ENCODE assay signal across 13 cellular contexts in the genomic region with DNA sequence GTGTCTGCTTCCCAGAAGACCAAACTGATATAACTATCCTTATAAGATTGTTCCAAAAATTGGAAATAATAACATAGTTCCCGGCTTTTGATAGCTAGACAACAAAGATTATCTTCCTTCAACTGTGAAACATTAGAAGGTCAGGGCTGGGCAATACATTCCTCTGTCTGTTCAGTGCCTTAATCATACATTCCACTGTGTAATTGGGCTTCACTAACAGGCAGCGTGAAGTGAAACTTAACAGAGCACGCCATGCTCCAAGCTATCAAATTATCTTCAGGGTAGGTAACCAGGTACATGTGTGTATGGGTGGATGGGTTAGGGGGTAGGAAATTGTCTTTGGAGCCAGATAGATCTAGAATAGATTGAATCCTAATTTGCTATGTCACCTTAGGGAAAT. TPM values are rescaled to one million over a fixed set of nuclear protein-coding genes. Genes with fewer than 3 reads are reported as not detected.
DNase-seq lines count a peak whose midpoint lies in the region; ATAC-seq and TF ChIP-seq lines count a peak whose summit lies in the region.
"Had no signal": no experiment of that assay in that cellular context is flagged by ENCODE, and none has a peak within 500 bp of the region (broad histone marks: within the 10 kb centered on the region; RNA-seq: fewer than 3 reads in every experiment).

No MANE protein-coding gene starts in this region.

- H3K27ac Mint-ChIP-seq in chondrocyte (ENCODE audit: unreplicated experiment) (peak overlapping the region; percentile 38), mesothelial cell of epicardium (peak overlapping the region; percentile 48)
- H3K27ac Mint-ChIP-seq: activated CD8-positive, alpha-beta T cell treated with anti-CD3 and anti-CD28 coated beads for 36 hours; activated T-helper 2 cell treated with anti-CD3 and anti-CD28 coated beads, Interferon-gamma antibody, Interleukin-2, Interleukin-4, amounts not matched to agents 10 μg/mL and 5 μg/mL and 100 μg/mL, durations not matched to agents 14 hours and 24 hours and 36 hours had no signal

- TF ChIP-seq CTCF in chondrocyte (IDR thresholded peaks at IDR 0.05) (no peak), mesothelial cell of epicardium (IDR thresholded peaks at IDR 0.05; ENCODE audit: unreplicated experiment) (no peak)

- H3K27me3 Mint-ChIP-seq in chondrocyte (ENCODE audit: low read depth) (no peaks in the 10 kb centered on the region), mesothelial cell of epicardium (ENCODE audit: low read depth) (no peaks in the 10 kb centered on the region)
- H3K27me3 Mint-ChIP-seq: activated CD8-positive, alpha-beta T cell treated with anti-CD3 and anti-CD28 coated beads for 36 hours had no signal

- H3K4me3 Mint-ChIP-seq in chondrocyte (ENCODE audit: unreplicated experiment): no peak overlapping the region
- no peak overlapping the region for H3K4me3 Mint-ChIP-seq in mesothelial cell of epicardium
- H3K4me3 Mint-ChIP-seq: activated CD8-positive, alpha-beta T cell treated with anti-CD3 and anti-CD28 coated beads for 36 hours had no signal

- no peaks in the 10 kb centered on the region for H3K9me3 Mint-ChIP-seq in chondrocyte (ENCODE audit: low read depth)
- H3K9me3 Mint-ChIP-seq in mesothelial cell of epicardium: no peaks in the 10 kb centered on the region
- H3K9me3 Mint-ChIP-seq: activated CD8-positive, alpha-beta T cell treated with anti-CD3 and anti-CD28 coated beads for 36 hours; activated T-helper 2 cell treated with anti-CD3 and anti-CD28 coated beads, Interferon-gamma antibody, Interleukin-2, Interleukin-4, amounts not matched to agents 10 μg/mL and 5 μg/mL and 100 μg/mL, durations not matched to agents 14 hours and 24 hours and 36 hours had no signal

- DNase-seq in Caki2 (ENCODE audit: low read depth): peak; percentile 30
- DNase-seq in NCI-H2171 (lab: John Stamatoyannopoulos, UW): peak; percentile 5
- no peak for DNase-seq in chondrocyte (ENCODE audit: low spot score)
- DNase-seq in mesothelial cell of epicardium (ENCODE audit: low spot score in 2 of 2, unreplicated experiment in 2 of 2): no peak
- DNase-seq in NCI-H2107 treated with DMSO at 0.1 percent for 48 hours (lab: John Stamatoyannopoulos, UW; ENCODE audit: unreplicated experiment): no peak
- DNase-seq in COLO829 (ENCODE audit: low spot score): no peak
- DNase-seq: activated CD8-positive, alpha-beta T cell treated with anti-CD3 and anti-CD28 coated beads for 36 hours; amygdala; DMS79; MG63 had no signal

- in situ Hi-C loops in Caki2 (cut with HindIII; ENCODE audit: low pct_unique_long_range_greater_than_20kb, low sequenced_read_pairs): no loop called here

- no peaks in the 10 kb centered on the region for H3K36me3 Mint-ChIP-seq in chondrocyte (ENCODE audit: low read depth)
- no peaks in the 10 kb centered on the region for H3K36me3 Mint-ChIP-seq in mesothelial cell of epicardium

- peaks cover 29% of the 10 kb centered on the region for H3K4me1 Mint-ChIP-seq in chondrocyte (ENCODE audit: low read depth)
- peaks cover 29% of the 10 kb centered on the region for H3K4me1 Mint-ChIP-seq in mesothelial cell of epicardium

- ATAC-seq in GM21515 (IDR thresholded peaks at IDR 0.05; ENCODE audit: unreplicated experiment) (no peak), GM21526 (IDR thresholded peaks at IDR 0.05; ENCODE audit: low FRiP score, unreplicated experiment) (no peak)
- ATAC-seq: activated CD8-positive, alpha-beta T cell treated with anti-CD3 and anti-CD28 coated beads for 36 hours had no signal

RNA-seq across cellular contexts. Expression of gene ARL5A, which starts 23.5 kb away (rescaled TPM):
- total RNA-seq in Caki2 (2014; rRNA removed; shearing (Covaris generic); ENCODE audit: low replicate concordance): 35.9 and 49.7 TPM in 2 replicates
- 39.8 to 58.2 TPM (median 42.2 TPM) in 3 replicates for total RNA-seq in chondrocyte
- total RNA-seq in mesothelial cell of epicardium: 52.9 to 62.2 TPM (median 58.7 TPM) in 3 replicates

Comparison
In these comparisons a context has a peak if more than half of its experiments do, and no peak if none do; other contexts are left out.
1. DNase-seq: peak in Caki2 (single experiment) and NCI-H2171 (single experiment); none in chondrocyte (single experiment), mesothelial cell of epicardium (0 of 2), NCI-H2107 treated with DMSO at 0.1 percent for 48 hours (single experiment) and COLO829 (single experiment).